In genomic region chr19:53942001-53942786, GRCh38 we compare ENCODE assay signal across 14 cellular contexts. TPM values are rescaled to one million over a fixed set of nuclear protein-coding genes. Genes with fewer than 3 reads are reported as not detected.
DNase-seq lines count a peak whose midpoint lies in the region; ATAC-seq and TF ChIP-seq lines count a peak whose summit lies in the region.
"Had no signal": no experiment of that assay in that cellular context is flagged by ENCODE, and none has a peak within 500 bp of the region (broad histone marks: within the 10 kb centered on the region; RNA-seq: fewer than 3 reads in every experiment).

No MANE protein-coding gene starts in this region.

- CTCF ChIA-PET in activated naive CD4-positive, alpha-beta T cell treated with anti-CD3 and anti-CD28 coated beads, Interleukin-2, amount 10 ng/mL, durations not matched to agents 7 days and 5 days (lab: Charles Lee), result interaction anchor here (0.7 kb wide), 1 partner anchor 82 kb away, joined by 4 read pairs; no protein-coding TSS in a partner anchor

- H3K4me3 Mint-ChIP-seq in activated naive CD4-positive, alpha-beta T cell treated with anti-CD3 and anti-CD28 coated beads, Interleukin-2, amount 10 ng/mL, durations not matched to agents 7 days and 5 days, result no peak overlapping the region

- DNase-seq in activated naive CD4-positive, alpha-beta T cell treated with anti-CD3 and anti-CD28 coated beads, Interleukin-2, amount 10 ng/mL, durations not matched to agents 7 days and 5 days, result peak; percentile 27
- no peak for DNase-seq in activated naive CD4-positive, alpha-beta T cell treated with Interleukin-2 at 50 U/mL for 16 hours
- DNase-seq in RPMI7951 (ENCODE audit: low read depth), result peak; percentile 24
- DNase-seq in fibroblast of villous mesenchyme (ENCODE audit: low read depth), result peak; percentile 13
- DNase-seq in stimulated activated CD8-positive, alpha-beta memory T cell treated with anti-CD3 and anti-CD28 coated beads, Interleukin-4, amount 100 ng/mL, for 48 hours, result peak; percentile 58
- DNase-seq in coronary artery (ENCODE audit: low spot score), result no peak
- no peak for DNase-seq in amniotic stem cell (lab: John Stamatoyannopoulos, UW)
- DNase-seq: dorsolateral prefrontal cortex, kidney glomerular epithelial cell, NCI-H226 had no signal

- H3K27ac Mint-ChIP-seq in activated naive CD4-positive, alpha-beta T cell treated with anti-CD3 and anti-CD28 coated beads, Interleukin-2, amount 10 ng/mL, durations not matched to agents 7 days and 5 days, result no peak overlapping the region
- H3K27ac Mint-ChIP-seq: activated T-helper 2 cell treated with anti-CD3 and anti-CD28 coated beads, Interferon-gamma antibody, Interleukin-2, Interleukin-4, amounts not matched to agents 10 μg/mL and 5 μg/mL and 100 μg/mL, durations not matched to agents 14 hours and 24 hours and 36 hours had no signal

- no peaks in the 10 kb centered on the region for H3K4me1 Mint-ChIP-seq in activated naive CD4-positive, alpha-beta T cell treated with anti-CD3 and anti-CD28 coated beads, Interleukin-2, amount 10 ng/mL, durations not matched to agents 7 days and 5 days

- no peaks in the 10 kb centered on the region for H3K36me3 Mint-ChIP-seq in activated naive CD4-positive, alpha-beta T cell treated with anti-CD3 and anti-CD28 coated beads, Interleukin-2, amount 10 ng/mL, durations not matched to agents 7 days and 5 days

- no peak for ATAC-seq in GM21423 (IDR thresholded peaks at IDR 0.05; ENCODE audit: unreplicated experiment)

- H3K9me3 Mint-ChIP-seq in activated naive CD4-positive, alpha-beta T cell treated with anti-CD3 and anti-CD28 coated beads, Interleukin-2, amount 10 ng/mL, durations not matched to agents 7 days and 5 days, result peaks cover 4% of the 10 kb centered on the region
- H3K9me3 Mint-ChIP-seq: activated T-helper 2 cell treated with anti-CD3 and anti-CD28 coated beads, Interferon-gamma antibody, Interleukin-2, Interleukin-4, amounts not matched to agents 10 μg/mL and 5 μg/mL and 100 μg/mL, durations not matched to agents 14 hours and 24 hours and 36 hours had no signal

- TF ChIP-seq CTCF in fibroblast of villous mesenchyme (IDR thresholded peaks at IDR 0.05; ENCODE audit: insufficient read depth, low read depth, low read length), result peak; percentile 4
- no peak for TF ChIP-seq CTCF in coronary artery (IDR thresholded peaks at IDR 0.05)

- H3K27me3 Mint-ChIP-seq in activated naive CD4-positive, alpha-beta T cell treated with anti-CD3 and anti-CD28 coated beads, Interleukin-2, amount 10 ng/mL, durations not matched to agents 7 days and 5 days, result peaks cover 46% of the 10 kb centered on the region

- H3K4me3 ChIP-seq in fibroblast of villous mesenchyme (ENCODE audit: low read depth, low read length) (no peak overlapping the region), coronary artery (no peak overlapping the region)
- H3K4me3 ChIP-seq: BLaER1, dorsolateral prefrontal cortex had no signal

- no peak overlapping the region for H3K27ac ChIP-seq in coronary artery
- H3K27ac ChIP-seq: BLaER1, dorsolateral prefrontal cortex, neutrophil had no signal

RNA-seq across cellular contexts. Expression of gene CACNG8, which starts 20.5 kb away (rescaled TPM):
- under 0.01 and 0.10 TPM in 2 replicates for total RNA-seq in RPMI7951 (2014; rRNA removed; shearing (Covaris generic))
- total RNA-seq in fibroblast of villous mesenchyme, result under 0.01 TPM in 1 of 2 replicates, not detected in the other
- total RNA-seq: activated T-helper 2 cell treated with anti-CD3 and anti-CD28 coated beads, Interferon-gamma antibody, Interleukin-2, Interleukin-4, amounts not matched to agents 10 μg/mL and 5 μg/mL and 100 μg/mL, durations not matched to agents 14 hours and 24 hours and 36 hours had no signal

RNA-seq across cellular contexts. Expression of gene CACNG7, which starts 33.1 kb away (rescaled TPM):
- total RNA-seq in RPMI7951 (2014; rRNA removed; shearing (Covaris generic)), result not detected in 2 replicates
- 0.32 and 0.43 TPM in 2 replicates for total RNA-seq in fibroblast of villous mesenchyme
- total RNA-seq: activated T-helper 2 cell treated with anti-CD3 and anti-CD28 coated beads, Interferon-gamma antibody, Interleukin-2, Interleukin-4, amounts not matched to agents 10 μg/mL and 5 μg/mL and 100 μg/mL, durations not matched to agents 14 hours and 24 hours and 36 hours had no signal

RNA-seq across cellular contexts. Expression of gene CACNG6, which starts 49.2 kb away (rescaled TPM):
- 0.10 TPM in 1 of 2 replicates, not detected in the other for total RNA-seq in RPMI7951 (2014; rRNA removed; shearing (Covaris generic))
- total RNA-seq in fibroblast of villous mesenchyme, result under 0.01 and 1.3 TPM in 2 replicates
- total RNA-seq: activated T-helper 2 cell treated with anti-CD3 and anti-CD28 coated beads, Interferon-gamma antibody, Interleukin-2, Interleukin-4, amounts not matched to agents 10 μg/mL and 5 μg/mL and 100 μg/mL, durations not matched to agents 14 hours and 24 hours and 36 hours had no signal

Comparison
In these comparisons a context has a peak if more than half of its experiments do, and no peak if none do; other contexts are left out.
1. DNase-seq: peak in activated naive CD4-positive, alpha-beta T cell treated with anti-CD3 and anti-CD28 coated beads, Interleukin-2, amount 10 ng/mL, durations not matched to agents 7 days and 5 days (single experiment), RPMI7951 (single experiment), fibroblast of villous mesenchyme (single experiment) and stimulated activated CD8-positive, alpha-beta memory T cell treated with anti-CD3 and anti-CD28 coated beads, Interleukin-4, amount 100 ng/mL, for 48 hours (single experiment); none in activated naive CD4-positive, alpha-beta T cell treated with Interleukin-2 at 50 U/mL for 16 hours (single experiment), coronary artery (single experiment) and amniotic stem cell (single experiment).